ENCODE assay signal across 8 cellular contexts in genomic region chrX:70433848-70434351, GRCh38. TPM values are rescaled to one million over a fixed set of nuclear protein-coding genes. Genes with fewer than 3 reads are reported as not detected.
A peak's percentile ranks its signal among the peaks of the same experiment; 100 is the strongest.
DNase-seq lines count a peak whose midpoint lies in the region; TF ChIP-seq lines count a peak whose summit lies in the region.

No MANE protein-coding gene starts in this region.

- H3K4me2 ChIP-seq in skeletal muscle satellite cell (ENCODE audit: low read length) = peak overlapping the region; percentile 96

- H3K36me3 Mint-ChIP-seq in T-helper 2 cell treated with Interferon-gamma antibody and Interleukin-4, amounts not matched to agents 5 μg/mL and 100 μg/mL, for 36 hours (ENCODE audit: low read depth) = no peaks in the 10 kb centered on the region

- H3K4me1 ChIP-seq in iPS DF 6.9 (ENCODE audit: control insufficient read depth, insufficient read depth, low read length) = peaks cover 2% of the 10 kb centered on the region; the same call in 1 of the 2 replicates
- peaks cover 31% of the 10 kb centered on the region for H3K4me1 ChIP-seq in skeletal muscle satellite cell (ENCODE audit: control insufficient read depth, insufficient read depth, low read length)

- no peak overlapping the region for H3K27ac ChIP-seq in iPS DF 6.9 (ENCODE audit: low read length)

- H3K36me3 ChIP-seq in iPS DF 6.9 (ENCODE audit: control insufficient read depth, insufficient read depth, low read length) (peaks cover 3% of the 10 kb centered on the region; the same call in 1 of the 2 replicates), skeletal muscle satellite cell (ENCODE audit: insufficient read depth, low read length) (no peaks in the 10 kb centered on the region)

- H3K27me3 Mint-ChIP-seq in T-helper 2 cell treated with Interferon-gamma antibody and Interleukin-4, amounts not matched to agents 5 μg/mL and 100 μg/mL, for 36 hours (ENCODE audit: low read depth) = peaks cover 4% of the 10 kb centered on the region

- no CpG with 5 or more reads among the region's 37 CpGs for WGBS in iPS DF 6.9 (ENCODE audit: insufficient coverage, insufficient read length)

- peaks cover 18% of the 10 kb centered on the region for H3K4me1 Mint-ChIP-seq in T-helper 2 cell treated with Interferon-gamma antibody and Interleukin-4, amounts not matched to agents 5 μg/mL and 100 μg/mL, for 36 hours (ENCODE audit: low read depth)

- peak overlapping the region; percentile 91 for H3K4me3 Mint-ChIP-seq in T-helper 2 cell treated with Interferon-gamma antibody and Interleukin-4, amounts not matched to agents 5 μg/mL and 100 μg/mL, for 36 hours

- DNase-seq in HFF-Myc (ENCODE audit: extremely low read depth, low read depth) (no peak), NCI-H1105 treated with DMSO at 0.1 percent for 48 hours (lab: John Stamatoyannopoulos, UW) (peak; percentile 57), astrocyte of the cerebellum (ENCODE audit: low read depth) (no peak), iPS DF 6.9 (ENCODE audit: low read depth, low spot score) (no peak), middle frontal gyrus (ENCODE audit: extremely low spot score, low spot score) (no peak)
- DNase-seq in T-helper 2 cell treated with Interferon-gamma antibody and Interleukin-4, amounts not matched to agents 5 μg/mL and 100 μg/mL, for 36 hours (ENCODE audit: low spot score) = peak; percentile 72

- in situ Hi-C loops in astrocyte of the cerebellum (cut with HindIII; ENCODE audit: low sequenced_read_pairs) = no loop called here

- TF ChIP-seq CTCF in GM12872 (IDR thresholded peaks at IDR 0.05; ENCODE audit: insufficient read depth, low read depth, low read length) (peak; percentile 67), HFF-Myc (IDR thresholded peaks at IDR 0.05; ENCODE audit: low read depth, low read length, missing control alignments) (peak; percentile 53), astrocyte of the cerebellum (IDR thresholded peaks at IDR 0.05; ENCODE audit: low read depth, low read length, missing control alignments) (peak; percentile 52)

- no peaks in the 10 kb centered on the region for H3K9me3 Mint-ChIP-seq in T-helper 2 cell treated with Interferon-gamma antibody and Interleukin-4, amounts not matched to agents 5 μg/mL and 100 μg/mL, for 36 hours

- H3K4me3 ChIP-seq in HFF-Myc (replicated peaks; ENCODE audit: low read depth, low read length) = peak overlapping the region; percentile 58
- H3K4me3 ChIP-seq in astrocyte of the cerebellum (ENCODE audit: low read depth, low read length) = peak overlapping the region; percentile 73
- peak overlapping the region; percentile 72; the same call in 1 of the 2 replicates for H3K4me3 ChIP-seq in iPS DF 6.9 (ENCODE audit: low read length)
- H3K4me3 ChIP-seq in skeletal muscle satellite cell (ENCODE audit: low read length) = peak overlapping the region; percentile 83

- H3K27ac Mint-ChIP-seq in T-helper 2 cell treated with Interferon-gamma antibody and Interleukin-4, amounts not matched to agents 5 μg/mL and 100 μg/mL, for 36 hours = peak overlapping the region; percentile 92

- H3K9me3 ChIP-seq in iPS DF 6.9 (ENCODE audit: control insufficient read depth, insufficient read depth, low read length) (no peaks in the 10 kb centered on the region), skeletal muscle satellite cell (replicated peaks; ENCODE audit: low read length) (no peaks in the 10 kb centered on the region)

- no peaks in the 10 kb centered on the region for H3K27me3 ChIP-seq in iPS DF 6.9 (ENCODE audit: control insufficient read depth, insufficient read depth, low read length)
- no peaks in the 10 kb centered on the region for H3K27me3 ChIP-seq in skeletal muscle satellite cell (ENCODE audit: control insufficient read depth, insufficient read depth, low read length)

- peak overlapping the region; percentile 91 for H3K9ac ChIP-seq in skeletal muscle satellite cell (ENCODE audit: low read depth, low read length)

RNA-seq across cellular contexts. Expression of gene DLG3, which starts 10.7 kb away (rescaled TPM):
- total RNA-seq in skeletal muscle satellite cell (2012; rRNA removed) = 1.0 and 1.3 TPM in 2 replicates

RNA-seq across cellular contexts. Expression of gene GDPD2, which starts 10.8 kb away (rescaled TPM):
- 0.22 TPM in 1 of 2 replicates, not detected in the other for total RNA-seq in skeletal muscle satellite cell (2012; rRNA removed)

Comparison
In these comparisons a context has a peak if more than half of its experiments do, and no peak if none do; other contexts are left out.
1. DNase-seq: peak in NCI-H1105 treated with DMSO at 0.1 percent for 48 hours (single experiment) and T-helper 2 cell treated with Interferon-gamma antibody and Interleukin-4, amounts not matched to agents 5 μg/mL and 100 μg/mL, for 36 hours (single experiment); none in HFF-Myc (single experiment), astrocyte of the cerebellum (single experiment), iPS DF 6.9 (single experiment) and middle frontal gyrus (single experiment).
2. Peak in every context shown above with its lines, with median percentiles within 50 percentile points of each other: CTCF ChIP-seq and H3K4me3 ChIP-seq.